Comparison of ENCODE assay signal across 22 cellular contexts in the genomic region with DNA sequence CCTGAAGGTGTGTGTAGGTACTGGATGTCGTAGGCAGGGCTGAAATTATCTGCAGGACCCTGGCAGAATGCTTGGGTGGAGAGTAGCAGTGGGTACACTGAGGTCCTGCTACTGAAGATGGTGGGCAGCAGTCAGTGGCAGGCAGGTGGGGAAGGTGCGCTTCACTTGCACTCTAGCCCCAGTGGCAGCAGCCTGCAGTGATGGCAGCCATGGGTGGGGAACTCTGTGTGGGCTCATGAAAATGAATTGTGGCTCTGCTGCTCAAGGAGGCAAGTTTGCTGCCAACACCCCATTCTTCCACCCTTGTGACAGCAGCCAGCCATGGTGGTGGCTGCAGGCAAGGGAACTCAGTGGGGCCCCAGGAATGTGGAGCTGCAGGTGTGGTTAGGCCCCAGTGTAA.
DNase-seq lines count a peak whose midpoint lies in the region; ATAC-seq, FAIRE-seq and TF ChIP-seq lines count a peak whose summit lies in the region.
"Had no signal": no experiment of that assay in that cellular context is flagged by ENCODE, and none has a peak within 500 bp of the region (broad histone marks: within the 10 kb centered on the region; RNA-seq: fewer than 3 reads in every experiment).

No MANE protein-coding gene starts in this region.

- no peaks in the 10 kb centered on the region for H4K20me1 ChIP-seq in astrocyte (ENCODE audit: insufficient read depth, low read length)

- H3K27ac ChIP-seq in astrocyte (ENCODE audit: low read depth, low read length) (no peak overlapping the region), esophagus (ENCODE audit: low read depth in 2 of 2, low read length in 1 of 2) (peak overlapping the region; percentile 78 to 82), upper lobe of right lung (no peak overlapping the region), ascending aorta (no peak overlapping the region)
- H3K27ac ChIP-seq: SJCRH30 had no signal

- H3K27me3 Mint-ChIP-seq in astrocyte (ENCODE audit: low read depth, unreplicated experiment): no peaks in the 10 kb centered on the region
- H3K27me3 Mint-ChIP-seq: T-cell had no signal

- ATAC-seq in HG03432 (IDR thresholded peaks at IDR 0.05; ENCODE audit: unreplicated experiment): peak; percentile 10
- ATAC-seq in upper lobe of right lung: peak; percentile 24
- no peak for ATAC-seq in HG02973 (IDR thresholded peaks at IDR 0.05; ENCODE audit: unreplicated experiment)
- ATAC-seq: HCT116, T-cell had no signal

- H3K9ac ChIP-seq in astrocyte (ENCODE audit: low read length): no peak overlapping the region

- H3K36me3 ChIP-seq in astrocyte (ENCODE audit: insufficient read depth, low read length): no peaks in the 10 kb centered on the region
- H3K36me3 ChIP-seq in esophagus (ENCODE audit: control insufficient read depth in 2 of 2, insufficient read depth in 2 of 2, low read length in 1 of 2): no peaks in the 10 kb centered on the region
- H3K36me3 ChIP-seq in upper lobe of right lung: no peaks in the 10 kb centered on the region
- no peaks in the 10 kb centered on the region for H3K36me3 ChIP-seq in ascending aorta
- H3K36me3 ChIP-seq: BE2C, SJCRH30 had no signal

- no peak for FAIRE-seq in astrocyte (lab: Jason Lieb, UNC)
- FAIRE-seq: GM12892, RCC 7860 had no signal

- peak overlapping the region; percentile 33 for H3K4me2 ChIP-seq in astrocyte (ENCODE audit: low read length)

- no peak overlapping the region for H2AFZ ChIP-seq in astrocyte (ENCODE audit: low read depth, low read length)

- no peak overlapping the region for H3K27ac Mint-ChIP-seq in astrocyte (ENCODE audit: unreplicated experiment)
- H3K27ac Mint-ChIP-seq: T-cell had no signal

- intact Hi-C loops in upper lobe of right lung (cut with DNase I): no loop called here
- intact Hi-C loops in ascending aorta (cut with DNase I): no loop called here

- H3K9me3 Mint-ChIP-seq in astrocyte (ENCODE audit: unreplicated experiment): peaks cover 3% of the 10 kb centered on the region

- 79 to 91% methylated on average over 2 of the region's 2 CpGs for WGBS in esophagus, 2 donors

- H3K4me1 Mint-ChIP-seq in astrocyte (ENCODE audit: low read depth, unreplicated experiment): peaks cover 14% of the 10 kb centered on the region
- H3K4me1 Mint-ChIP-seq: T-cell had no signal

- TF ChIP-seq CTCF in astrocyte (IDR thresholded peaks at IDR 0.05; ENCODE audit: insufficient read depth, low read depth, low read length) (no peak), upper lobe of right lung (IDR thresholded peaks at IDR 0.05) (no peak), ascending aorta (IDR thresholded peaks at IDR 0.05) (no peak)

- H3K4me3 Mint-ChIP-seq in astrocyte (ENCODE audit: unreplicated experiment): no peak overlapping the region
- H3K4me3 Mint-ChIP-seq: T-cell had no signal

- H3K27me3 ChIP-seq in astrocyte (ENCODE audit: insufficient read depth, low read length) (no peaks in the 10 kb centered on the region), esophagus (ENCODE audit: control insufficient read depth in 1 of 2, insufficient read depth in 2 of 2, low read length in 2 of 2) (no peaks in the 10 kb centered on the region), upper lobe of right lung (no peaks in the 10 kb centered on the region), ascending aorta (no peaks in the 10 kb centered on the region)
- H3K27me3 ChIP-seq: BE2C, SJCRH30 had no signal

- peaks cover 13% of the 10 kb centered on the region for H3K4me1 ChIP-seq in astrocyte (ENCODE audit: insufficient read depth, low read length)
- H3K4me1 ChIP-seq in esophagus (ENCODE audit: control insufficient read depth in 2 of 2, insufficient read depth in 2 of 2, low read length in 1 of 2): peaks cover 3 to 9% of the 10 kb centered on the region in 2 donors
- no peaks in the 10 kb centered on the region for H3K4me1 ChIP-seq in upper lobe of right lung
- H3K4me1 ChIP-seq in ascending aorta: no peaks in the 10 kb centered on the region
- H3K4me1 ChIP-seq: BE2C, SJCRH30 had no signal

- no peak overlapping the region for H3K4me3 ChIP-seq in astrocyte (ENCODE audit: insufficient read depth, low read depth, low read length)
- H3K4me3 ChIP-seq in esophagus (ENCODE audit: low read depth in 1 of 2, low read length in 2 of 2): no peak overlapping the region
- H3K4me3 ChIP-seq in upper lobe of right lung: no peak overlapping the region
- no peak overlapping the region for H3K4me3 ChIP-seq in ascending aorta
- H3K4me3 ChIP-seq: SJCRH30 had no signal

- DNase-seq in astrocyte (ENCODE audit: low read depth): no peak
- DNase-seq in upper lobe of right lung: no peak
- no peak for DNase-seq in stimulated activated CD4-positive, alpha-beta T cell treated with anti-CD3 and anti-CD28 coated beads, Interleukin-1b, Interleukin-23, amount 100 ng/mL, for 48 hours
- no peak for DNase-seq in ascending aorta (ENCODE audit: low spot score in 2 of 2)
- DNase-seq: BE2C, DMS153, DND-41, GOT3, KBM-7, NCI-H1105, NCI-H1436 treated with DMSO at 0.1 percent for 48 hours, NCI-H1930, NCI-H446 treated with DMSO at 0.1 percent for 48 hours, NCI-H69, SJCRH30, T-cell had no signal

- H3K9me3 ChIP-seq in astrocyte (ENCODE audit: insufficient read depth, low read depth, low read length) (peaks cover 2% of the 10 kb centered on the region), esophagus (ENCODE audit: control insufficient read depth in 2 of 2, insufficient read depth in 1 of 2, low read depth in 1 of 2, low read length in 1 of 2) (no peaks in the 10 kb centered on the region), upper lobe of right lung (no peaks in the 10 kb centered on the region), ascending aorta (no peaks in the 10 kb centered on the region)
- H3K9me3 ChIP-seq: SJCRH30 had no signal

- H3K36me3 Mint-ChIP-seq in astrocyte (ENCODE audit: low read depth, unreplicated experiment): no peaks in the 10 kb centered on the region
- H3K36me3 Mint-ChIP-seq: T-cell had no signal

- no peaks in the 10 kb centered on the region for H3K79me2 ChIP-seq in astrocyte (ENCODE audit: insufficient read depth, low read length)

Comparison
In these comparisons a context has a peak if more than half of its experiments do, and no peak if none do; other contexts are left out.
1. H3K27ac ChIP-seq: peak in esophagus (2 of 2); none in astrocyte (single experiment), upper lobe of right lung (single experiment) and ascending aorta (0 of 2).